In the genomic region with DNA sequence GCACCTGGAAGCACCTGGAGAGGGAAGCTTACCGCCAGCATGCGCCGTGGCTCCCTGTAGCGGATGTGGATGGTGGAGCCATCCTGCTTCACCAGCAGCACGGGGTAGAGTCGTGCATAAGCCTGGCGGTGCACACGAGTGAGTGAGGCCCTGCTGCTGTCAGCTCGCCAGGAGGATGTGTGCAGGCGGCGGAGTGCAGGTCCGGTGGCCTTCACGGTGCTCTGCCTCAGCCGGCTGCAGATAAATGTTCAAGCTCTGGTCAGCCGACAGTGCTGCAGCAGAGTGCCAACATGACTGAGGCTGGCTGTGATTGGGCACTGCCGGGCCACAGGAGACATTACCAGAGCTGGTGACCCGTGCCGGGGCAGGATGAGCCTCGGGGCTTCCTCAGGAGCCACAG, we compare ENCODE assay signal across 1 cellular context.
TF ChIP-seq lines count a peak whose summit lies in the region.

No MANE protein-coding gene starts in this region.

TF ChIP-seq in GM23338, 12 proteins besides CTCF, POLR2A, EP300 and RAD21:
- no peak for TF ChIP-seq POLR2AphosphoS5 (IDR thresholded peaks at IDR 0.05; ENCODE audit: low read depth)
- TF ChIP-seq JUNB (IDR thresholded peaks at IDR 0.05; ENCODE audit: unreplicated experiment) = no peak
- TF ChIP-seq STAT1 (IDR thresholded peaks at IDR 0.05; ENCODE audit: unreplicated experiment) = no peak
- TF ChIP-seq EZH2 (IDR thresholded peaks at IDR 0.05; ENCODE audit: low read depth, unreplicated experiment) = no peak
- TF ChIP-seq ZNF331 (CRISPR knock-in tag; IDR thresholded peaks at IDR 0.05; ENCODE audit: low read depth) = no peak
- TF ChIP-seq, protein P1, sequence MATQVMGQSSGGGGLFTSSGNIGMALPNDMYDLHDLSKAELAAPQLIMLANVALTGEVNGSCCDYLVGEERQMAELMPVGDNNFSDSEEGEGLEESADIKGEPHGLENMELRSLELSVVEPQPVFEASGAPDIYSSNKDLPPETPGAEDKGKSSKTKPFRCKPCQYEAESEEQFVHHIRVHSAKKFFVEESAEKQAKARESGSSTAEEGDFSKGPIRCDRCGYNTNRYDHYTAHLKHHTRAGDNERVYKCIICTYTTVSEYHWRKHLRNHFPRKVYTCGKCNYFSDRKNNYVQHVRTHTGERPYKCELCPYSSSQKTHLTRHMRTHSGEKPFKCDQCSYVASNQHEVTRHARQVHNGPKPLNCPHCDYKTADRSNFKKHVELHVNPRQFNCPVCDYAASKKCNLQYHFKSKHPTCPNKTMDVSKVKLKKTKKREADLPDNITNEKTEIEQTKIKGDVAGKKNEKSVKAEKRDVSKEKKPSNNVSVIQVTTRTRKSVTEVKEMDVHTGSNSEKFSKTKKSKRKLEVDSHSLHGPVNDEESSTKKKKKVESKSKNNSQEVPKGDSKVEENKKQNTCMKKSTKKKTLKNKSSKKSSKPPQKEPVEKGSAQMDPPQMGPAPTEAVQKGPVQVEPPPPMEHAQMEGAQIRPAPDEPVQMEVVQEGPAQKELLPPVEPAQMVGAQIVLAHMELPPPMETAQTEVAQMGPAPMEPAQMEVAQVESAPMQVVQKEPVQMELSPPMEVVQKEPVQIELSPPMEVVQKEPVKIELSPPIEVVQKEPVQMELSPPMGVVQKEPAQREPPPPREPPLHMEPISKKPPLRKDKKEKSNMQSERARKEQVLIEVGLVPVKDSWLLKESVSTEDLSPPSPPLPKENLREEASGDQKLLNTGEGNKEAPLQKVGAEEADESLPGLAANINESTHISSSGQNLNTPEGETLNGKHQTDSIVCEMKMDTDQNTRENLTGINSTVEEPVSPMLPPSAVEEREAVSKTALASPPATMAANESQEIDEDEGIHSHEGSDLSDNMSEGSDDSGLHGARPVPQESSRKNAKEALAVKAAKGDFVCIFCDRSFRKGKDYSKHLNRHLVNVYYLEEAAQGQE (IDR thresholded peaks at IDR 0.05; ENCODE audit: unreplicated experiment) = no peak
- TF ChIP-seq, protein P2, sequence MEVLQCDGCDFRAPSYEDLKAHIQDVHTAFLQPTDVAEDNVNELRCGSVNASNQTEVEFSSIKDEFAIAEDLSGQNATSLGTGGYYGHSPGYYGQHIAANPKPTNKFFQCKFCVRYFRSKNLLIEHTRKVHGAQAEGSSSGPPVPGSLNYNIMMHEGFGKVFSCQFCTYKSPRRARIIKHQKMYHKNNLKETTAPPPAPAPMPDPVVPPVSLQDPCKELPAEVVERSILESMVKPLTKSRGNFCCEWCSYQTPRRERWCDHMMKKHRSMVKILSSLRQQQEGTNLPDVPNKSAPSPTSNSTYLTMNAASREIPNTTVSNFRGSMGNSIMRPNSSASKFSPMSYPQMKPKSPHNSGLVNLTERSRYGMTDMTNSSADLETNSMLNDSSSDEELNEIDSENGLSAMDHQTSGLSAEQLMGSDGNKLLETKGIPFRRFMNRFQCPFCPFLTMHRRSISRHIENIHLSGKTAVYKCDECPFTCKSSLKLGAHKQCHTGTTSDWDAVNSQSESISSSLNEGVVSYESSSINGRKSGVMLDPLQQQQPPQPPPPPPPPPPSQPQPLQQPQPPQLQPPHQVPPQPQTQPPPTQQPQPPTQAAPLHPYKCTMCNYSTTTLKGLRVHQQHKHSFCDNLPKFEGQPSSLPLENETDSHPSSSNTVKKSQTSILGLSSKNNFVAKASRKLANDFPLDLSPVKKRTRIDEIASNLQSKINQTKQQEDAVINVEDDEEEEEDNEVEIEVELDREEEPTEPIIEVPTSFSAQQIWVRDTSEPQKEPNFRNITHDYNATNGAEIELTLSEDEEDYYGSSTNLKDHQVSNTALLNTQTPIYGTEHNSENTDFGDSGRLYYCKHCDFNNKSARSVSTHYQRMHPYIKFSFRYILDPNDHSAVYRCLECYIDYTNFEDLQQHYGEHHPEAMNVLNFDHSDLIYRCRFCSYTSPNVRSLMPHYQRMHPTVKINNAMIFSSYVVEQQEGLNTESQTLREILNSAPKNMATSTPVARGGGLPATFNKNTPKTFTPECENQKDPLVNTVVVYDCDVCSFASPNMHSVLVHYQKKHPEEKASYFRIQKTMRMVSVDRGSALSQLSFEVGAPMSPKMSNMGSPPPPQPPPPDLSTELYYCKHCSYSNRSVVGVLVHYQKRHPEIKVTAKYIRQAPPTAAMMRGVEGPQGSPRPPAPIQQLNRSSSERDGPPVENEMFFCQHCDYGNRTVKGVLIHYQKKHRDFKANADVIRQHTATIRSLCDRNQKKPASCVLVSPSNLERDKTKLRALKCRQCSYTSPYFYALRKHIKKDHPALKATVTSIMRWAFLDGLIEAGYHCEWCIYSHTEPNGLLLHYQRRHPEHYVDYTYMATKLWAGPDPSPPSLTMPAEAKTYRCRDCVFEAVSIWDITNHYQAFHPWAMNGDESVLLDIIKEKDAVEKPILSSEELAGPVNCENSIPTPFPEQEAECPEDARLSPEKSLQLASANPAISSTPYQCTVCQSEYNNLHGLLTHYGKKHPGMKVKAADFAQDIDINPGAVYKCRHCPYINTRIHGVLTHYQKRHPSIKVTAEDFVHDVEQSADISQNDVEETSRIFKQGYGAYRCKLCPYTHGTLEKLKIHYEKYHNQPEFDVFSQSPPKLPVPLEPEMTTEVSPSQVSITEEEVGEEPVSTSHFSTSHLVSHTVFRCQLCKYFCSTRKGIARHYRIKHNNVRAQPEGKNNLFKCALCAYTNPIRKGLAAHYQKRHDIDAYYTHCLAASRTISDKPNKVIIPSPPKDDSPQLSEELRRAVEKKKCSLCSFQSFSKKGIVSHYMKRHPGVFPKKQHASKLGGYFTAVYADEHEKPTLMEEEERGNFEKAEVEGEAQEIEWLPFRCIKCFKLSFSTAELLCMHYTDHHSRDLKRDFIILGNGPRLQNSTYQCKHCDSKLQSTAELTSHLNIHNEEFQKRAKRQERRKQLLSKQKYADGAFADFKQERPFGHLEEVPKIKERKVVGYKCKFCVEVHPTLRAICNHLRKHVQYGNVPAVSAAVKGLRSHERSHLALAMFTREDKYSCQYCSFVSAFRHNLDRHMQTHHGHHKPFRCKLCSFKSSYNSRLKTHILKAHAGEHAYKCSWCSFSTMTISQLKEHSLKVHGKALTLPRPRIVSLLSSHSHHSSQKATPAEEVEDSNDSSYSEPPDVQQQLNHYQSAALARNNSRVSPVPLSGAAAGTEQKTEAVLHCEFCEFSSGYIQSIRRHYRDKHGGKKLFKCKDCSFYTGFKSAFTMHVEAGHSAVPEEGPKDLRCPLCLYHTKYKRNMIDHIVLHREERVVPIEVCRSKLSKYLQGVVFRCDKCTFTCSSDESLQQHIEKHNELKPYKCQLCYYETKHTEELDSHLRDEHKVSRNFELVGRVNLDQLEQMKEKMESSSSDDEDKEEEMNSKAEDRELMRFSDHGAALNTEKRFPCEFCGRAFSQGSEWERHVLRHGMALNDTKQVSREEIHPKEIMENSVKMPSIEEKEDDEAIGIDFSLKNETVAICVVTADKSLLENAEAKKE (CRISPR knock-in tag; IDR thresholded peaks at IDR 0.05) = no peak
